ENCODE assay signal across 10 cellular contexts in genomic region chr22:42805016-42805997, GRCh38. TPM values are rescaled to one million over a fixed set of nuclear protein-coding genes. Genes with fewer than 3 reads are reported as not detected.
DNase-seq lines count a peak whose midpoint lies in the region; ATAC-seq and TF ChIP-seq lines count a peak whose summit lies in the region.
"Had no signal": no experiment of that assay in that cellular context is flagged by ENCODE, and none has a peak within 500 bp of the region (broad histone marks: within the 10 kb centered on the region; RNA-seq: fewer than 3 reads in every experiment).

No MANE protein-coding gene starts in this region.

- H3K4me1 Mint-ChIP-seq in activated naive CD8-positive, alpha-beta T cell treated with anti-CD3 and anti-CD28 coated beads, Interleukin-2, amount 10 ng/mL, durations not matched to agents 7 days and 5 days: peaks cover 4% of the 10 kb centered on the region
- H3K4me1 Mint-ChIP-seq in activated naive CD8-positive, alpha-beta T cell treated with anti-CD3 and anti-CD28 coated beads, Interleukin-2, amount 50 U/mL, for 24 hours: no peaks in the 10 kb centered on the region
- peaks cover 5% of the 10 kb centered on the region for H3K4me1 Mint-ChIP-seq in nephron

- H3K4me3 Mint-ChIP-seq in activated naive CD8-positive, alpha-beta T cell treated with anti-CD3 and anti-CD28 coated beads, Interleukin-2, amount 10 ng/mL, durations not matched to agents 7 days and 5 days: no peak overlapping the region
- no peak overlapping the region for H3K4me3 Mint-ChIP-seq in activated naive CD8-positive, alpha-beta T cell treated with anti-CD3 and anti-CD28 coated beads, Interleukin-2, amount 50 U/mL, for 24 hours
- H3K4me3 Mint-ChIP-seq in nephron: no peak overlapping the region
- H3K4me3 Mint-ChIP-seq: CD14-positive monocyte had no signal

- no peak overlapping the region for H3K4me3 ChIP-seq in duodenal mucosa (ENCODE audit: low read depth in 1 of 2, low read length in 2 of 2)

- H3K27me3 Mint-ChIP-seq in activated naive CD8-positive, alpha-beta T cell treated with anti-CD3 and anti-CD28 coated beads, Interleukin-2, amount 10 ng/mL, durations not matched to agents 7 days and 5 days: no peaks in the 10 kb centered on the region
- no peaks in the 10 kb centered on the region for H3K27me3 Mint-ChIP-seq in activated naive CD8-positive, alpha-beta T cell treated with anti-CD3 and anti-CD28 coated beads, Interleukin-2, amount 50 U/mL, for 24 hours
- no peaks in the 10 kb centered on the region for H3K27me3 Mint-ChIP-seq in nephron (ENCODE audit: low read depth)

- H3K4me1 ChIP-seq in duodenal mucosa (ENCODE audit: control insufficient read depth in 1 of 2, insufficient read depth in 2 of 2, low read length in 2 of 2): peaks cover 0 to 6% of the 10 kb centered on the region in 2 donors

- peaks cover 14% of the 10 kb centered on the region for H3K36me3 Mint-ChIP-seq in activated naive CD8-positive, alpha-beta T cell treated with anti-CD3 and anti-CD28 coated beads, Interleukin-2, amount 10 ng/mL, durations not matched to agents 7 days and 5 days
- H3K36me3 Mint-ChIP-seq in activated naive CD8-positive, alpha-beta T cell treated with anti-CD3 and anti-CD28 coated beads, Interleukin-2, amount 50 U/mL, for 24 hours (ENCODE audit: low read depth): peaks cover 32% of the 10 kb centered on the region
- peaks cover 68% of the 10 kb centered on the region for H3K36me3 Mint-ChIP-seq in nephron (ENCODE audit: low read depth)

- POLR2A ChIA-PET in activated naive CD8-positive, alpha-beta T cell treated with anti-CD3 and anti-CD28 coated beads, Interleukin-2, amount 10 ng/mL, durations not matched to agents 7 days and 5 days (lab: Charles Lee): no interaction called here

- no peaks in the 10 kb centered on the region for H3K27me3 ChIP-seq in duodenal mucosa (ENCODE audit: control insufficient read depth in 1 of 2, insufficient read depth in 2 of 2, low read length in 2 of 2)

- H3K27ac ChIP-seq in duodenal mucosa (ENCODE audit: low read depth, low read length): peak overlapping the region; percentile 64

- H3K36me3 ChIP-seq in duodenal mucosa (ENCODE audit: control insufficient read depth in 1 of 2, insufficient read depth in 2 of 2, low read length in 2 of 2): peaks cover 33 to 72% of the 10 kb centered on the region in 2 donors

- H3K9me3 ChIP-seq in duodenal mucosa (ENCODE audit: control insufficient read depth in 1 of 2, low read length in 2 of 2): no peaks in the 10 kb centered on the region

- H3K27ac Mint-ChIP-seq in activated naive CD8-positive, alpha-beta T cell treated with anti-CD3 and anti-CD28 coated beads, Interleukin-2, amount 10 ng/mL, durations not matched to agents 7 days and 5 days: peak overlapping the region; percentile 58
- H3K27ac Mint-ChIP-seq in activated naive CD8-positive, alpha-beta T cell treated with anti-CD3 and anti-CD28 coated beads, Interleukin-2, amount 50 U/mL, for 24 hours: no peak overlapping the region
- peak overlapping the region; percentile 55 to 72 (median 59) for H3K27ac Mint-ChIP-seq in nephron

- no peak for TF ChIP-seq CTCF in nephron (IDR thresholded peaks at IDR 0.05; ENCODE audit: unreplicated experiment in 3 of 3)

- no peak overlapping the region for H3K9ac ChIP-seq in duodenal mucosa (ENCODE audit: low read depth in 1 of 2, low read length in 2 of 2)

- no peak for ATAC-seq in activated naive CD8-positive, alpha-beta T cell treated with anti-CD3 and anti-CD28 coated beads, Interleukin-2, amount 10 ng/mL, durations not matched to agents 7 days and 5 days (ENCODE audit: low read depth)
- no peak for ATAC-seq in activated naive CD8-positive, alpha-beta T cell treated with anti-CD3 and anti-CD28 coated beads, Interleukin-2, amount 50 U/mL, for 24 hours
- ATAC-seq in HG02610 (IDR thresholded peaks at IDR 0.05; ENCODE audit: unreplicated experiment) (no peak), GM21825 (IDR thresholded peaks at IDR 0.05; ENCODE audit: unreplicated experiment) (no peak)

- H3K9me3 Mint-ChIP-seq in activated naive CD8-positive, alpha-beta T cell treated with anti-CD3 and anti-CD28 coated beads, Interleukin-2, amount 10 ng/mL, durations not matched to agents 7 days and 5 days: no peaks in the 10 kb centered on the region
- H3K9me3 Mint-ChIP-seq in activated naive CD8-positive, alpha-beta T cell treated with anti-CD3 and anti-CD28 coated beads, Interleukin-2, amount 50 U/mL, for 24 hours: no peaks in the 10 kb centered on the region
- no peaks in the 10 kb centered on the region for H3K9me3 Mint-ChIP-seq in nephron
- H3K9me3 Mint-ChIP-seq: CD14-positive monocyte had no signal

- DNase-seq in activated naive CD8-positive, alpha-beta T cell treated with anti-CD3 and anti-CD28 coated beads, Interleukin-2, amount 10 ng/mL, durations not matched to agents 7 days and 5 days: no peak
- DNase-seq in activated naive CD8-positive, alpha-beta T cell treated with anti-CD3 and anti-CD28 coated beads, Interleukin-2, amount 50 U/mL, for 24 hours: no peak
- DNase-seq in superior temporal gyrus (ENCODE audit: extremely low spot score): no peak
- no peak for DNase-seq in GM19240 (ENCODE audit: insufficient read length, low spot score)
- DNase-seq: T1000 had no signal

RNA-seq across cellular contexts. Expression of gene ARFGAP3, which starts 51.8 kb away (rescaled TPM):
- total RNA-seq in activated naive CD8-positive, alpha-beta T cell treated with anti-CD3 and anti-CD28 coated beads, Interleukin-2, amount 10 ng/mL, durations not matched to agents 7 days and 5 days: 10 to 100 TPM; 34.5 to 38.0 TPM
